ENCODE assay signal across 15 cellular contexts in the genomic region with DNA sequence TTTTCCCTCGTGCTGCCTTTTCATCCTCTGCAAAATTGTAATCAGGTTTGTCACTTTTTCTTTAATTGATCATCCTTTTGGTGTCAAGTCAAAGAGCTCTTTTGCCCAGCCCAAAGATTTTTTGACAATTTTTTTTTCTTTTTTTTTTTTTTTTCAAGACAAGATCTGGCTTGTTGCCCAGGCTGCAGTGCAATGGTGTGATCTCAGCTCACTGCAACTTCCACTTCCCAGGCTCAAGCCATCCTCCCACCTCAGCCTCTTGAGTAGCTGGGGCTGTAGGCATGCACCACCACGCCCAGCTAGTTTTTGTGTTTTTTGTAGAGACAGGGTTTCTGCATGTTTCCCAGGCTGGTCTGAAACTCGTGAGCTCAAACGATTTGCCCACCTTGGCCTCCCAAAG. TPM values are rescaled to one million over a fixed set of nuclear protein-coding genes. Genes with fewer than 3 reads are reported as not detected.
DNase-seq lines count a peak whose midpoint lies in the region; ATAC-seq and TF ChIP-seq lines count a peak whose summit lies in the region.
"Had no signal": no experiment of that assay in that cellular context is flagged by ENCODE, and none has a peak within 500 bp of the region (broad histone marks: within the 10 kb centered on the region; RNA-seq: fewer than 3 reads in every experiment).

No MANE protein-coding gene starts in this region.

- H3K27me3 Mint-ChIP-seq in GM23338 (ENCODE audit: insufficient read depth, low read depth, poor library complexity) (peaks cover 1% of the 10 kb centered on the region), T-cell (no peaks in the 10 kb centered on the region)
- H3K27me3 Mint-ChIP-seq: naive B cell had no signal

- H3K27ac ChIP-seq in A673 (ENCODE audit: low read depth, low read length, poor library complexity, severe bottlenecking) (no peak overlapping the region), GM23338 (ENCODE audit: low read depth) (peak overlapping the region; percentile 22; the same call in 1 of the 2 replicates)
- H3K27ac ChIP-seq: gastroesophageal sphincter, tibial nerve had no signal

- no peaks in the 10 kb centered on the region for H3K9me3 ChIP-seq in A673 (ENCODE audit: low read depth, low read length, poor library complexity, severe bottlenecking)
- H3K9me3 ChIP-seq: gastroesophageal sphincter, tibial nerve had no signal

- peak; percentile 34 for DNase-seq in A673 (ENCODE audit: low spot score)
- DNase-seq in GM23338 (ENCODE audit: low spot score) = no peak
- peak in 1 of 34 experiments; percentile 0 for DNase-seq in T-cell
- DNase-seq in fibroblast of peridontal ligament (ENCODE audit: extremely low read depth) = peak; percentile 59
- DNase-seq in epidermal melanocyte (ENCODE audit: insufficient read length, low spot score) = no peak
- no peak for DNase-seq in stimulated activated CD4-positive, alpha-beta T cell treated with anti-CD3 and anti-CD28 coated beads, Interleukin-4, amount 100 ng/mL, for 4 hours
- DNase-seq: activated gamma-delta T cell treated with Interleukin-2 at 50 U/mL for 16 hours; DMS 273 treated with DMSO at 0.1 percent for 48 hours; naive B cell; NCI-H1694 treated with DMSO at 0.1 percent for 48 hours; stimulated activated CD4-positive, alpha-beta T cell treated with anti-CD3 and anti-CD28 coated beads, Interleukin-1b, Interleukin-23, amount 100 ng/mL, for 48 hours had no signal

- no peak for TF ChIP-seq CTCF in A673 (conservative IDR thresholded peaks at IDR 0.05; ENCODE audit: low read depth, low read length)
- no peak for TF ChIP-seq CTCF in GM23338 (conservative IDR thresholded peaks at IDR 0.05; ENCODE audit: low read depth in 2 of 2)

- H3K36me3 ChIP-seq in A673 (ENCODE audit: insufficient read depth, low read length, poor library complexity, severe bottlenecking) (peaks cover 17% of the 10 kb centered on the region), GM23338 (ENCODE audit: insufficient read depth) (peaks cover 37% of the 10 kb centered on the region)

- POLR2A ChIA-PET in A673 (lab: Charles Lee; ENCODE audit: low non-redundant PET) = interaction anchor here (0.8 kb wide), 1 partner anchor 19 kb away, joined by 7 read pairs; no protein-coding TSS in a partner anchor
- POLR2A ChIA-PET in T-cell (lab: Charles Lee) = interaction anchor here in 1 of 2 donors (0.9 kb wide), 1 partner anchor 99 kb away, joined by 3 read pairs; no protein-coding TSS in a partner anchor

- CTCF ChIA-PET in A673 (lab: Charles Lee) (no interaction called here), T-cell (lab: Charles Lee) (interaction anchor here (0.6 to 1.1 kb wide), 6 partner anchors 82 to 228 kb away, joined by 3 to 5 read pairs (median 3); partner anchors contain the start of genes CENPH (in 1 of the 2) and SLC30A5 (in 1 of the 2))

- no peaks in the 10 kb centered on the region for H3K9me2 ChIP-seq in GM23338 (ENCODE audit: insufficient read depth)

- H3K36me3 Mint-ChIP-seq in GM23338 (ENCODE audit: low read depth) (peaks cover 51% of the 10 kb centered on the region), T-cell (peaks cover 33% of the 10 kb centered on the region)

- H3K4me3 Mint-ChIP-seq in GM23338 = no peak overlapping the region
- no peak overlapping the region for H3K4me3 Mint-ChIP-seq in T-cell
- H3K4me3 Mint-ChIP-seq: naive B cell had no signal

- ATAC-seq in GM23338 = no peak
- ATAC-seq in T-cell (replicated peaks in 1 of 4) = no peak
- ATAC-seq in HG02571 (IDR thresholded peaks at IDR 0.05; ENCODE audit: unreplicated experiment) = no peak
- ATAC-seq in HG02623 (IDR thresholded peaks at IDR 0.05; ENCODE audit: unreplicated experiment) = no peak
- ATAC-seq: gastroesophageal sphincter had no signal

- H3K4me2 ChIP-seq in GM23338 = no peak overlapping the region

- no TSS peak for BruUV-seq in A673 (replicated peaks; lab: Mats Ljungman, UMichigan)

- H3K4me1 ChIP-seq in A673 (ENCODE audit: insufficient read depth, low read length, poor library complexity, severe bottlenecking) (no peaks in the 10 kb centered on the region), GM23338 (ENCODE audit: insufficient read depth) (no peaks in the 10 kb centered on the region)
- H3K4me1 ChIP-seq: tibial nerve had no signal

- H2AFZ ChIP-seq in GM23338 = no peak overlapping the region

- no peaks in the 10 kb centered on the region; the same call in 1 of the 2 replicates for H3K79me2 ChIP-seq in GM23338 (replicated peaks; ENCODE audit: insufficient read depth)

- no peak overlapping the region for H3K27ac Mint-ChIP-seq in GM23338
- peak overlapping the region; percentile 8 to 45 for H3K27ac Mint-ChIP-seq in T-cell

- no peak overlapping the region for H3K4me3 ChIP-seq in A673 (ENCODE audit: low read depth, low read length, poor library complexity, severe bottlenecking)
- H3K4me3 ChIP-seq in GM23338 = no peak overlapping the region
- H3K4me3 ChIP-seq: gastroesophageal sphincter, tibial nerve had no signal

- no peaks in the 10 kb centered on the region for H3K27me3 ChIP-seq in A673 (replicated peaks; ENCODE audit: insufficient read depth, low read depth, low read length, poor library complexity)
- no peaks in the 10 kb centered on the region for H3K27me3 ChIP-seq in GM23338 (ENCODE audit: insufficient read depth)
- H3K27me3 ChIP-seq: gastroesophageal sphincter, tibial nerve had no signal

- no peaks in the 10 kb centered on the region for H3K9me3 Mint-ChIP-seq in GM23338
- H3K9me3 Mint-ChIP-seq in T-cell = no peaks in the 10 kb centered on the region
- H3K9me3 Mint-ChIP-seq: naive B cell had no signal

- no peaks in the 10 kb centered on the region for H4K20me1 ChIP-seq in GM23338 (replicated peaks; ENCODE audit: insufficient read depth)

- H3K4me1 Mint-ChIP-seq in GM23338 (no peaks in the 10 kb centered on the region), T-cell (peaks cover 9 to 17% (median 10%) of the 10 kb centered on the region in 3 donors)

- H3F3A ChIP-seq in GM23338 (replicated peaks; ENCODE audit: low read depth) = no peaks in the 10 kb centered on the region

- intact Hi-C loops in A673 (cut with micrococcal nuclease; ENCODE audit: unreplicated experiment) = no loop called here

TF ChIP-seq in GM23338, 12 proteins besides CTCF, POLR2A, EP300 and RAD21 (continues in another document):
- TF ChIP-seq ETS1 (IDR thresholded peaks at IDR 0.05) (no peak), ZNF331 (CRISPR knock-in tag; IDR thresholded peaks at IDR 0.05; ENCODE audit: low read depth) (no peak), JUNB (IDR thresholded peaks at IDR 0.05; ENCODE audit: unreplicated experiment) (no peak), CREB1 (CRISPR knock-in tag; IDR thresholded peaks at IDR 0.05; ENCODE audit: low read depth) (no peak)

RNA-seq across cellular contexts. Expression of gene CDK7, which starts 36.7 kb away (rescaled TPM):
- total RNA-seq in A673 (2021) (32.7 and 35.8 TPM in 2 replicates), T-cell (10 to 100 TPM; 21.4 to 26.5 (median 22.0) TPM)
- total RNA-seq in GM23338 (2014; rRNA removed; shearing (Covaris generic)) = 80.7 and 81.1 TPM in 2 replicates
- polyA plus RNA-seq in GM23338 (2016; fragmentation: Nextera tagmentation; extraction: Ambion mirVana) = 69.4 and 78.4 TPM in 2 replicates

Comparison
In these comparisons a context has a peak if more than half of its experiments do, and no peak if none do; other contexts are left out.
1. DNase-seq: peak in A673 (single experiment) and fibroblast of peridontal ligament (single experiment); none in GM23338 (single experiment), epidermal melanocyte (single experiment) and stimulated activated CD4-positive, alpha-beta T cell treated with anti-CD3 and anti-CD28 coated beads, Interleukin-4, amount 100 ng/mL, for 4 hours (0 of 2).